In the genomic region with DNA sequence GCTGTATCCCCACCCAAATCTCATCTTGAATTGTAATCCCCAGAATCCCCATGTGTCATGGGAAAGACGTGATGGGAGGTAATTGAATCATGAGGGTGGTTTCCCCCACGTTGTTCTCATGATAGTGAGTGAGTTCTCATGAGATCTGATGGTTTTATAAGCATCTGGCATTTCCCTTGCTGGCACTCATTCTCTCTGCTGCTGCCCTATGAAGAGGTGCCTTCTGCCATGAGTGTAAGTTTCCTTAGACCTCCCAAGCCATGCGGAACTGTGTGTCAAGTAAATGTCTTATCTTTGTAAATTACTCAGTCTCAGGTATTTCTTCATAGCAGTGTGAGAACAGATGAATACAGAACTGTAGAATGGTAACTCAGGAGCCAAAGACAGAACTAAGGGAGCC, we compare ENCODE assay signal across 6 cellular contexts. TPM values are rescaled to one million over a fixed set of nuclear protein-coding genes. Genes with fewer than 3 reads are reported as not detected.
"Had no signal": no experiment of that assay in that cellular context is flagged by ENCODE, and none has a peak within 500 bp of the region (broad histone marks: within the 10 kb centered on the region; RNA-seq: fewer than 3 reads in every experiment).

No MANE protein-coding gene starts in this region.

RNA-seq across cellular contexts. Expression of a gene that starts 5.3 kb away (rescaled TPM):
- total RNA-seq: cardiac septum, cerebellum, LHCN-M2, M059J, Right ventricle myocardium superior, SJCRH30 had no signal
